Comparison of ENCODE assay signal across 18 cellular contexts in the genomic region with DNA sequence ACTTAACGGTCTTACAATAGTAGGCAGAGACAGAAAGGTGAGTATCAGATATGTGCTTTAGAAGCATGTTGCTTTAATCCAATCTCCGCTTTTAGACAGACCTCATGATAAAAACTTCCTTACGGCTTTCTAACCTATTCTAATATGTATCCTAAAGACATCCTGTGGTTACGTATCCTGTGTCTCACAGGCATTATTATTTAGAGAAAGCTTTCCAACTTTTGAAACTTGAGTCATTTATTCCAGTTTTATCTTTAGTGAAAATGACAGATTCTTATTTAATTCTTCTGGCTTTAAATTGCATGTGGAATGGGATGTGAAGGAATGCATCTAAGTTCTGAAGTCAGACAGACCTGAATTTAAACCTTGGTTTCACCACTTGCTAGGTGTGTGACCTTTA.
DNase-seq lines count a peak whose midpoint lies in the region; ATAC-seq and TF ChIP-seq lines count a peak whose summit lies in the region.
"Had no signal": no experiment of that assay in that cellular context is flagged by ENCODE, and none has a peak within 500 bp of the region (broad histone marks: within the 10 kb centered on the region; RNA-seq: fewer than 3 reads in every experiment).

No MANE protein-coding gene starts in this region.

- peak overlapping the region; percentile 55; the same call in 1 of the 2 replicates for H3K4me2 ChIP-seq in SK-N-SH

- intact Hi-C loops in esophagus muscularis mucosa (cut with DNase I) = no loop called here
- intact Hi-C loops in transverse colon (cut with DNase I; ENCODE audit: low total_unique reads) = no loop called here

- peak; percentile 51 to 83 for TF ChIP-seq EP300 in SK-N-SH (IDR thresholded peaks at IDR 0.05; ENCODE audit: borderline replicate concordance in 1 of 2, low read depth in 1 of 2, low read length in 1 of 2)
- TF ChIP-seq EP300 in esophagus muscularis mucosa (IDR thresholded peaks at IDR 0.05) = no peak
- TF ChIP-seq EP300 in transverse colon (IDR thresholded peaks at IDR 0.05; ENCODE audit: low read depth) = no peak

- H3K9ac ChIP-seq in SK-N-SH = peak overlapping the region; percentile 4; the same call in 1 of the 2 replicates

- 38% methylated on average over 4 of the region's 4 CpGs for WGBS in SK-N-SH (ENCODE audit: low lambda C conversion rate)
- WGBS in esophagus muscularis mucosa = 57% methylated on average over 4 of the region's 4 CpGs
- WGBS in transverse colon (ENCODE audit: low coverage in 1 of 2), 2 donors = 87 to 91% methylated on average over 4 of the region's 4 CpGs

- no peaks in the 10 kb centered on the region for H3K9me2 ChIP-seq in SK-N-SH

- no peak overlapping the region for H3K4me3 ChIP-seq in SK-N-SH (ENCODE audit: low read depth in 2 of 2, low read length in 1 of 2)
- no peak overlapping the region for H3K4me3 ChIP-seq in esophagus muscularis mucosa
- no peak overlapping the region for H3K4me3 ChIP-seq in transverse colon
- H3K4me3 ChIP-seq: SJCRH30 had no signal

- H3K36me3 ChIP-seq in SK-N-SH (replicated peaks in 1 of 2; ENCODE audit: control insufficient read depth in 1 of 2, insufficient read depth in 2 of 2, low read length in 1 of 2) (no peaks in the 10 kb centered on the region), esophagus muscularis mucosa (no peaks in the 10 kb centered on the region), transverse colon (no peaks in the 10 kb centered on the region)
- H3K36me3 ChIP-seq: SJCRH30 had no signal

- POLR2A ChIA-PET in SK-N-SH (lab: Yijun Ruan, JAX) = no interaction called here

- no peak overlapping the region for H2AFZ ChIP-seq in SK-N-SH (ENCODE audit: low read depth)

- H3K79me2 ChIP-seq in SK-N-SH (ENCODE audit: insufficient read depth) = no peaks in the 10 kb centered on the region

- no peaks in the 10 kb centered on the region for H4K20me1 ChIP-seq in SK-N-SH (ENCODE audit: insufficient read depth)

- H3K27ac ChIP-seq in SK-N-SH (ENCODE audit: low read depth in 2 of 2, low read length in 1 of 2) (peak overlapping the region in 1 of 2 experiments; percentile 86; a peak in 2 of 4 replicates), esophagus muscularis mucosa (replicated peaks in 1 of 4) (peak overlapping the region in 3 of 4 donors; percentile 26 to 57 (median 26)), transverse colon (no peak overlapping the region)
- H3K27ac ChIP-seq: HL-60, RWPE1, SJCRH30 had no signal

- DNase-seq in A172 (ENCODE audit: low spot score) (peak; percentile 29), ELR (ENCODE audit: low read depth) (peak; percentile 5), SK-N-SH (no peak), esophagus muscularis mucosa (ENCODE audit: extremely low spot score) (no peak), transverse colon (no peak), NCI-H526 treated with DMSO at 0.1 percent for 48 hours (lab: John Stamatoyannopoulos, UW) (no peak)
- no peak for DNase-seq in stimulated activated CD4-positive, alpha-beta T cell treated with anti-CD3 and anti-CD28 coated beads, Interleukin-2, amount 100 ng/mL, for 24 hours
- DNase-seq: DMS 273 treated with DMSO at 0.1 percent for 48 hours, H9, NCI-H1105, NCI-H1694, NCI-H2081 treated with DMSO at 0.1 percent for 48 hours, NCI-H748 treated with DMSO at 0.1 percent for 48 hours, OCI-M1, SJCRH30 had no signal

- H3K9me3 ChIP-seq in SK-N-SH = no peaks in the 10 kb centered on the region
- peaks cover 0 to 23% (median 17%) of the 10 kb centered on the region in 4 donors for H3K9me3 ChIP-seq in esophagus muscularis mucosa
- peaks cover 3 to 5% of the 10 kb centered on the region in 2 donors for H3K9me3 ChIP-seq in transverse colon

- in situ Hi-C loops in transverse colon (cut with MboI; ENCODE audit: low pct_ligation_motif_present in 1 of 4, low pct_unique_long_range_greater_than_20kb in 1 of 4, low sequenced_read_pairs in 3 of 4) = loop anchor here in 1 of 4 donors (25.0 kb wide), 1 partner anchor 105 kb away; no protein-coding TSS in a partner anchor

- CTCF ChIA-PET in SK-N-SH (lab: Yijun Ruan, JAX) = no interaction called here

- TF ChIP-seq RAD21 in SK-N-SH (IDR thresholded peaks at IDR 0.05; ENCODE audit: low read length) = no peak

- no peaks in the 10 kb centered on the region for H3K27me3 ChIP-seq in SK-N-SH (ENCODE audit: insufficient read depth)
- H3K27me3 ChIP-seq in esophagus muscularis mucosa = no peaks in the 10 kb centered on the region
- H3K27me3 ChIP-seq in transverse colon = no peaks in the 10 kb centered on the region
- H3K27me3 ChIP-seq: SJCRH30 had no signal

- TF ChIP-seq CTCF in SK-N-SH (IDR thresholded peaks at IDR 0.05) (no peak), esophagus muscularis mucosa (IDR thresholded peaks at IDR 0.05) (no peak), transverse colon (IDR thresholded peaks at IDR 0.05) (no peak)

- H3K4me1 ChIP-seq in SK-N-SH (ENCODE audit: control insufficient read depth in 1 of 2, insufficient read depth in 2 of 2, low read depth in 1 of 2, low read length in 1 of 2) (peaks cover 0 to 27% of the 10 kb centered on the region in 2 experiments; a peak in 1 of 4 replicates), esophagus muscularis mucosa (peaks cover 0 to 6% (median 0%) of the 10 kb centered on the region in 4 donors), transverse colon (no peaks in the 10 kb centered on the region)
- H3K4me1 ChIP-seq: SJCRH30 had no signal

- peaks cover 23% of the 10 kb centered on the region for H3F3A ChIP-seq in SK-N-SH (replicated peaks; ENCODE audit: insufficient read depth)

- no peak for ATAC-seq in GM18870 (IDR thresholded peaks at IDR 0.05; ENCODE audit: unreplicated experiment)

- no peak for TF ChIP-seq POLR2A in esophagus muscularis mucosa (IDR thresholded peaks at IDR 0.05; ENCODE audit: low read depth)
- TF ChIP-seq POLR2A in transverse colon (IDR thresholded peaks at IDR 0.05) = no peak

TF ChIP-seq in SK-N-SH, 30 proteins besides CTCF, POLR2A, EP300 and RAD21 (continues in another document):
- TF ChIP-seq POLR2AphosphoS5 (IDR thresholded peaks at IDR 0.05; ENCODE audit: low read depth, low read length) (peak; percentile 64; the same call in 1 of the 2 replicates), FOXM1 (IDR thresholded peaks at IDR 0.05; ENCODE audit: low read depth) (no peak), TEAD4 (IDR thresholded peaks at IDR 0.05; ENCODE audit: borderline replicate concordance, insufficient read depth) (peak; percentile 67; the same call in 1 of the 2 replicates), SIN3A (IDR thresholded peaks at IDR 0.05; ENCODE audit: borderline replicate concordance, low read depth, low read length) (no peak), MXI1 (IDR thresholded peaks at IDR 0.05; ENCODE audit: low read depth, low read length) (no peak), TCF12 (IDR thresholded peaks at IDR 0.05) (peak; percentile 87), FOSL2 (IDR thresholded peaks at IDR 0.05; ENCODE audit: borderline replicate concordance, low read depth) (peak; percentile 32; the same call in 1 of the 2 replicates), JUND (IDR thresholded peaks at IDR 0.05) (peak; percentile 78), GATA2 (CRISPR knock-in tag; IDR thresholded peaks at IDR 0.05) (no peak), NFIC (IDR thresholded peaks at IDR 0.05; ENCODE audit: borderline replicate concordance) (peak; percentile 81; the same call in 1 of the 2 replicates), PBX3 (IDR thresholded peaks at IDR 0.05) (peak; percentile 95), MEF2A (IDR thresholded peaks at IDR 0.05; ENCODE audit: borderline replicate concordance, low read depth) (no peak), RXRA (IDR thresholded peaks at IDR 0.05; ENCODE audit: borderline replicate concordance, low read depth) (no peak; the same call in 1 of the 2 replicates)
- TF ChIP-seq, protein P1, sequence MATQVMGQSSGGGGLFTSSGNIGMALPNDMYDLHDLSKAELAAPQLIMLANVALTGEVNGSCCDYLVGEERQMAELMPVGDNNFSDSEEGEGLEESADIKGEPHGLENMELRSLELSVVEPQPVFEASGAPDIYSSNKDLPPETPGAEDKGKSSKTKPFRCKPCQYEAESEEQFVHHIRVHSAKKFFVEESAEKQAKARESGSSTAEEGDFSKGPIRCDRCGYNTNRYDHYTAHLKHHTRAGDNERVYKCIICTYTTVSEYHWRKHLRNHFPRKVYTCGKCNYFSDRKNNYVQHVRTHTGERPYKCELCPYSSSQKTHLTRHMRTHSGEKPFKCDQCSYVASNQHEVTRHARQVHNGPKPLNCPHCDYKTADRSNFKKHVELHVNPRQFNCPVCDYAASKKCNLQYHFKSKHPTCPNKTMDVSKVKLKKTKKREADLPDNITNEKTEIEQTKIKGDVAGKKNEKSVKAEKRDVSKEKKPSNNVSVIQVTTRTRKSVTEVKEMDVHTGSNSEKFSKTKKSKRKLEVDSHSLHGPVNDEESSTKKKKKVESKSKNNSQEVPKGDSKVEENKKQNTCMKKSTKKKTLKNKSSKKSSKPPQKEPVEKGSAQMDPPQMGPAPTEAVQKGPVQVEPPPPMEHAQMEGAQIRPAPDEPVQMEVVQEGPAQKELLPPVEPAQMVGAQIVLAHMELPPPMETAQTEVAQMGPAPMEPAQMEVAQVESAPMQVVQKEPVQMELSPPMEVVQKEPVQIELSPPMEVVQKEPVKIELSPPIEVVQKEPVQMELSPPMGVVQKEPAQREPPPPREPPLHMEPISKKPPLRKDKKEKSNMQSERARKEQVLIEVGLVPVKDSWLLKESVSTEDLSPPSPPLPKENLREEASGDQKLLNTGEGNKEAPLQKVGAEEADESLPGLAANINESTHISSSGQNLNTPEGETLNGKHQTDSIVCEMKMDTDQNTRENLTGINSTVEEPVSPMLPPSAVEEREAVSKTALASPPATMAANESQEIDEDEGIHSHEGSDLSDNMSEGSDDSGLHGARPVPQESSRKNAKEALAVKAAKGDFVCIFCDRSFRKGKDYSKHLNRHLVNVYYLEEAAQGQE (IDR thresholded peaks at IDR 0.05; ENCODE audit: low read depth, low read length) = no peak

Comparison
In these comparisons a context has a peak if more than half of its experiments do, and no peak if none do; other contexts are left out.
1. DNase-seq: peak in A172 (single experiment) and ELR (single experiment); none in SK-N-SH (single experiment), esophagus muscularis mucosa (single experiment), transverse colon (single experiment), NCI-H526 treated with DMSO at 0.1 percent for 48 hours (single experiment) and stimulated activated CD4-positive, alpha-beta T cell treated with anti-CD3 and anti-CD28 coated beads, Interleukin-2, amount 100 ng/mL, for 24 hours (0 of 2).
2. H3K27ac ChIP-seq: peak in esophagus muscularis mucosa (3 of 4); none in transverse colon (0 of 4).